27 cellular contexts compared by ENCODE assay signal in the genomic region with DNA sequence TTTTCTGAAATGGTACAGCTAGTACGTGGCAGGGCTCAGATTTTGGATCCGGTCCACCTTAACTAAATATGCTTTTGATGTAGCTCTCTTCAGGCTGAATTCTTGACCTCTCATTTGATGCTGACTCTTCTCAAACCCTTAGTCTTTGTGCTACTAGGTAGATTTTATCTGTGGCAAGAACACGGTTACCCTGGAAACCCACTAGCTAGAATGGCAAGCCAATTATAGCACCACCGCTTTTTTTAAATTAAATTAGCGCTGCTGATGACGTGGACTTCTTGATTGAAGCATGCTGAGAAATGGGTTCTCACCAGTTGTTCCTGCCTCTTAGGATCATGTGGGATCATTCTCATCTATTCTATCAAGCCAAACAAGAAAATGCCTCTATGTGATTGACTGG.
"Had no signal": no experiment of that assay in that cellular context is flagged by ENCODE, and none has a peak within 500 bp of the region (broad histone marks: within the 10 kb centered on the region; RNA-seq: fewer than 3 reads in every experiment).

No MANE protein-coding gene starts in this region.

- H3K27me3 ChIP-seq: right lobe of liver, uterus had no signal

- H3K36me3 ChIP-seq: right lobe of liver, thoracic aorta, uterus had no signal

- H3K27ac ChIP-seq: right lobe of liver, skin epidermis, uterus had no signal

- H3K9me3 Mint-ChIP-seq: activated B cell treated with CpG ODN at 0.5 μM for 24 hours; activated naive CD8-positive, alpha-beta T cell treated with anti-CD3 and anti-CD28 coated beads, Interleukin-2, amount 10 ng/mL, durations not matched to agents 7 days and 5 days; activated T-cell treated with anti-CD3 and anti-CD28 coated beads, Interleukin-2, amount 50 U/mL, for 72 hours; effector memory CD8-positive, alpha-beta T cell; immature natural killer cell; memory B cell; natural killer cell; stimulated activated naive CD8-positive, alpha-beta T cell treated with anti-CD3 and anti-CD28 coated beads, Interleukin-15, Interleukin-2, amounts not matched to agents 100 ng/mL and 50 ng/mL, for 24 hours; T-helper 2 cell treated with Interferon-gamma antibody and Interleukin-4, amounts not matched to agents 5 μg/mL and 100 μg/mL, for 36 hours; type B pancreatic cell had no signal

- H3K4me3 ChIP-seq: right lobe of liver, skin epidermis, thoracic aorta, uterus had no signal

- ATAC-seq: activated CD4-positive, alpha-beta T cell treated with anti-CD3 and anti-CD28 coated beads for 36 hours; activated CD8-positive, alpha-beta T cell treated with anti-CD3 and anti-CD28 coated beads, Interleukin-2, amount 10 ng/mL, durations not matched to agents 7 days and 5 days; activated T-cell treated with anti-CD3 and anti-CD28 coated beads, Interleukin-2, amount 50 U/mL, for 72 hours; effector memory CD8-positive, alpha-beta T cell; natural killer cell; right lobe of liver had no signal

- H3K4me3 Mint-ChIP-seq: activated B cell treated with CpG ODN at 0.5 μM for 24 hours; activated CD4-positive, alpha-beta T cell treated with anti-CD3 and anti-CD28 coated beads for 36 hours; activated CD8-positive, alpha-beta T cell treated with anti-CD3 and anti-CD28 coated beads, Interleukin-2, amount 10 ng/mL, durations not matched to agents 7 days and 5 days; activated naive CD8-positive, alpha-beta T cell treated with anti-CD3 and anti-CD28 coated beads, Interleukin-2, amount 10 ng/mL, durations not matched to agents 7 days and 5 days; activated T-cell treated with anti-CD3 and anti-CD28 coated beads, Interleukin-2, amount 50 U/mL, for 72 hours; effector memory CD8-positive, alpha-beta T cell; immature natural killer cell; memory B cell; natural killer cell; stimulated activated naive CD8-positive, alpha-beta T cell treated with anti-CD3 and anti-CD28 coated beads, Interleukin-15, Interleukin-2, amounts not matched to agents 100 ng/mL and 50 ng/mL, for 24 hours; T-helper 2 cell treated with Interferon-gamma antibody and Interleukin-4, amounts not matched to agents 5 μg/mL and 100 μg/mL, for 36 hours; type B pancreatic cell had no signal

- H3K36me3 Mint-ChIP-seq: activated naive CD8-positive, alpha-beta T cell treated with anti-CD3 and anti-CD28 coated beads, Interleukin-2, amount 10 ng/mL, durations not matched to agents 7 days and 5 days; natural killer cell had no signal

- H3K9me3 ChIP-seq: right lobe of liver, thoracic aorta, uterus had no signal

- H3K27ac Mint-ChIP-seq: activated CD4-positive, alpha-beta T cell treated with anti-CD3 and anti-CD28 coated beads for 36 hours; activated CD8-positive, alpha-beta T cell treated with anti-CD3 and anti-CD28 coated beads, Interleukin-2, amount 10 ng/mL, durations not matched to agents 7 days and 5 days; activated naive CD8-positive, alpha-beta T cell treated with anti-CD3 and anti-CD28 coated beads, Interleukin-2, amount 10 ng/mL, durations not matched to agents 7 days and 5 days; activated T-cell treated with anti-CD3 and anti-CD28 coated beads, Interleukin-2, amount 50 U/mL, for 72 hours; effector memory CD8-positive, alpha-beta T cell; stimulated activated naive CD8-positive, alpha-beta T cell treated with anti-CD3 and anti-CD28 coated beads, Interleukin-15, Interleukin-2, amounts not matched to agents 100 ng/mL and 50 ng/mL, for 24 hours; T-helper 2 cell treated with Interferon-gamma antibody and Interleukin-4, amounts not matched to agents 5 μg/mL and 100 μg/mL, for 36 hours; type B pancreatic cell had no signal

- H3K4me1 Mint-ChIP-seq: activated naive CD8-positive, alpha-beta T cell treated with anti-CD3 and anti-CD28 coated beads, Interleukin-2, amount 10 ng/mL, durations not matched to agents 7 days and 5 days had no signal

- H3K4me1 ChIP-seq: uterus had no signal

- H3K27me3 Mint-ChIP-seq: activated B cell treated with CpG ODN at 0.5 μM for 24 hours; activated CD4-positive, alpha-beta T cell treated with anti-CD3 and anti-CD28 coated beads for 36 hours; activated naive CD8-positive, alpha-beta T cell treated with anti-CD3 and anti-CD28 coated beads, Interleukin-2, amount 10 ng/mL, durations not matched to agents 7 days and 5 days; effector memory CD8-positive, alpha-beta T cell; memory B cell; stimulated activated naive CD8-positive, alpha-beta T cell treated with anti-CD3 and anti-CD28 coated beads, Interleukin-15, Interleukin-2, amounts not matched to agents 100 ng/mL and 50 ng/mL, for 24 hours; type B pancreatic cell had no signal

- DNase-seq: activated B cell treated with CpG ODN at 0.5 μM for 24 hours; activated CD4-positive, alpha-beta T cell treated with anti-CD3 and anti-CD28 coated beads for 36 hours; activated CD8-positive, alpha-beta T cell treated with anti-CD3 and anti-CD28 coated beads, Interleukin-2, amount 10 ng/mL, durations not matched to agents 7 days and 5 days; activated effector memory CD4-positive, alpha-beta T cell treated with Interleukin-2 at 50 U/mL for 16 hours; activated naive CD4-positive, alpha-beta T cell treated with Interleukin-2 at 50 U/mL for 16 hours; activated naive CD8-positive, alpha-beta T cell treated with anti-CD3 and anti-CD28 coated beads, Interleukin-2, amount 10 ng/mL, durations not matched to agents 7 days and 5 days; activated T-cell treated with anti-CD3 and anti-CD28 coated beads for 4 hours; activated T-cell treated with anti-CD3 and anti-CD28 coated beads, Interleukin-2, amount 50 U/mL, for 72 hours; cortex of kidney; effector memory CD8-positive, alpha-beta T cell; erythroblast; hypothalamus; immature natural killer cell; kidney; natural killer cell; posterior cingulate gyrus; right lobe of liver; stimulated activated CD4-positive, alpha-beta T cell treated with anti-CD3 and anti-CD28 coated beads, Interleukin-12 subunit alpha, Interleukin-12 subunit beta, amount 100 ng/mL, for 4 hours; stimulated activated CD4-positive, alpha-beta T cell treated with anti-CD3 and anti-CD28 coated beads, Interleukin-4, amount 100 ng/mL, for 1 hour; T-helper 1 cell; uterus had no signal
